Comparison of ENCODE assay signal across 13 cellular contexts in genomic region chr11:35715649-35716048, GRCh38.
"Had no signal": no experiment of that assay in that cellular context is flagged by ENCODE, and none has a peak within 500 bp of the region (broad histone marks: within the 10 kb centered on the region; RNA-seq: fewer than 3 reads in every experiment).

No MANE protein-coding gene starts in this region.

- H3K27ac ChIP-seq: ascending aorta, colonic mucosa, sigmoid colon, upper lobe of right lung had no signal

- H3K4me1 ChIP-seq: colonic mucosa, upper lobe of right lung had no signal

- H3K4me3 ChIP-seq: ascending aorta, colonic mucosa, sigmoid colon, upper lobe of right lung had no signal

- FAIRE-seq: endothelial cell of umbilical vein, islet of Langerhans, TTC549 had no signal

- H3K9me3 ChIP-seq: ascending aorta, colonic mucosa, sigmoid colon, upper lobe of right lung had no signal

- ATAC-seq: naive thymus-derived CD8-positive, alpha-beta T cell; upper lobe of right lung had no signal

- H3K4me3 Mint-ChIP-seq: activated T-cell treated with anti-CD3 and anti-CD28 coated beads, Interleukin-2, amount 50 U/mL, for 24 hours; stimulated activated naive CD8-positive, alpha-beta T cell treated with anti-CD3 and anti-CD28 coated beads, Interleukin-15, Interleukin-2, amounts not matched to agents 100 ng/mL and 50 ng/mL, for 24 hours had no signal

- H3K36me3 ChIP-seq: ascending aorta, colonic mucosa, sigmoid colon, upper lobe of right lung had no signal

- H3K27me3 Mint-ChIP-seq: activated T-cell treated with anti-CD3 and anti-CD28 coated beads, Interleukin-2, amount 50 U/mL, for 24 hours; naive thymus-derived CD8-positive, alpha-beta T cell; stimulated activated naive CD8-positive, alpha-beta T cell treated with anti-CD3 and anti-CD28 coated beads, Interleukin-15, Interleukin-2, amounts not matched to agents 100 ng/mL and 50 ng/mL, for 24 hours had no signal

- H3K27me3 ChIP-seq: ascending aorta, colonic mucosa, sigmoid colon, upper lobe of right lung had no signal

- DNase-seq: activated CD4-positive, CD25-positive, alpha-beta regulatory T cell; activated effector memory CD4-positive, alpha-beta T cell treated with anti-CD3 and anti-CD28 coated beads, Interleukin-2, amount 50 U/mL, for 16 hours; colonic mucosa; foreskin melanocyte; naive thymus-derived CD8-positive, alpha-beta T cell; sigmoid colon; upper lobe of right lung had no signal

- H3K27ac Mint-ChIP-seq: activated T-cell treated with anti-CD3 and anti-CD28 coated beads, Interleukin-2, amount 50 U/mL, for 24 hours; stimulated activated naive CD8-positive, alpha-beta T cell treated with anti-CD3 and anti-CD28 coated beads, Interleukin-15, Interleukin-2, amounts not matched to agents 100 ng/mL and 50 ng/mL, for 24 hours had no signal
